ENCODE assay signal across 1 cellular context in genomic region chr2:160282063-160282580, GRCh38.
TF ChIP-seq lines count a peak whose summit lies in the region.

No MANE protein-coding gene starts in this region.

TF ChIP-seq in IMR-90, 13 proteins besides CTCF, POLR2A, EP300 and RAD21:
- TF ChIP-seq FOS (IDR thresholded peaks at IDR 0.05; ENCODE audit: low read depth, low read length) (no peak), CHD1 (IDR thresholded peaks at IDR 0.05; ENCODE audit: low read depth, low read length) (no peak), BHLHE40 (IDR thresholded peaks at IDR 0.05; ENCODE audit: low read depth, low read length) (no peak), NFE2L2 (IDR thresholded peaks at IDR 0.05; ENCODE audit: low read depth, low read length) (no peak)
- TF ChIP-seq, protein P1, sequence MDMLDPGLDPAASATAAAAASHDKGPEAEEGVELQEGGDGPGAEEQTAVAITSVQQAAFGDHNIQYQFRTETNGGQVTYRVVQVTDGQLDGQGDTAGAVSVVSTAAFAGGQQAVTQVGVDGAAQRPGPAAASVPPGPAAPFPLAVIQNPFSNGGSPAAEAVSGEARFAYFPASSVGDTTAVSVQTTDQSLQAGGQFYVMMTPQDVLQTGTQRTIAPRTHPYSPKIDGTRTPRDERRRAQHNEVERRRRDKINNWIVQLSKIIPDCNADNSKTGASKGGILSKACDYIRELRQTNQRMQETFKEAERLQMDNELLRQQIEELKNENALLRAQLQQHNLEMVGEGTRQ (IDR thresholded peaks at IDR 0.05; ENCODE audit: low read depth, low read length): no peak
